8 cellular contexts compared by ENCODE assay signal in genomic region chr2:240497082-240497481, GRCh38.
A peak's percentile ranks its signal among the peaks of the same experiment; 100 is the strongest.
DNase-seq lines count a peak whose midpoint lies in the region; ATAC-seq and TF ChIP-seq lines count a peak whose summit lies in the region.
"Not testable (repeated sequence)": the region's sequence is repeated elsewhere in the genome, so short reads cannot be mapped to it uniquely, and the experiment has no call there.

No MANE protein-coding gene starts in this region.

- not testable (repeated sequence) for H3K9me3 ChIP-seq in NT2/D1 (ENCODE audit: insufficient read depth, low read length)

- DNase-seq in A172 (ENCODE audit: low spot score), result peak; percentile 25
- peak; percentile 33 for DNase-seq in EL
- not testable (repeated sequence) for DNase-seq in HFF-Myc (ENCODE audit: extremely low read depth, low read depth)
- DNase-seq in NT2/D1 (ENCODE audit: low read depth, low spot score), result peak; percentile 61
- DNase-seq in WTC11 (ENCODE audit: low spot score), result peak; percentile 41
- peak; percentile 53 for DNase-seq in ecto neural progenitor cell (ENCODE audit: low spot score)
- DNase-seq in iPS DF 19.7 (ENCODE audit: low read depth, low spot score), result peak; percentile 42
- DNase-seq in omental fat pad (ENCODE audit: low spot score), result peak; percentile 13

- not testable (repeated sequence) for H3K4me3 Mint-ChIP-seq in WTC11

- H3K4me3 ChIP-seq in HFF-Myc (replicated peaks; ENCODE audit: low read depth, low read length); NT2/D1 (ENCODE audit: insufficient read length, low read depth): not testable (repeated sequence)

- peak; percentile 81 for ATAC-seq in WTC11
- ATAC-seq in omental fat pad (ENCODE audit: low FRiP score), result not testable (repeated sequence)

- not testable (repeated sequence) for H3K4me1 Mint-ChIP-seq in WTC11

- not testable (repeated sequence) for H3K9ac ChIP-seq in NT2/D1 (ENCODE audit: insufficient read length, low read depth)

- POLR2A ChIA-PET in WTC11 (lab: Charles Lee), result not testable (repeated sequence)

- peaks cover 38% of the 10 kb centered on the region for H3K9me3 Mint-ChIP-seq in WTC11

- H3K36me3 Mint-ChIP-seq in WTC11, result peaks cover 22% of the 10 kb centered on the region

- H3K27me3 ChIP-seq in NT2/D1 (ENCODE audit: insufficient read depth, insufficient read length), result not testable (repeated sequence)

- not testable (repeated sequence) for H3K4me1 ChIP-seq in NT2/D1 (ENCODE audit: insufficient read depth, insufficient read length)

- TF ChIP-seq CTCF in HFF-Myc (IDR thresholded peaks at IDR 0.05; ENCODE audit: low read depth, low read length, missing control alignments) (peak; percentile 34), WTC11 (IDR thresholded peaks at IDR 0.05) (0 out of 2 replicates have a peak, but pooled peaks have one; percentile 19)
- not testable (repeated sequence) for TF ChIP-seq CTCF in omental fat pad (IDR thresholded peaks at IDR 0.05)

- peaks cover 18% of the 10 kb centered on the region for H3K27me3 Mint-ChIP-seq in WTC11 (ENCODE audit: low read depth)

- CTCF ChIA-PET in WTC11 (lab: Charles Lee), result interaction anchor here (0.6 to 2.6 kb wide), 25 partner anchors 8 to 364 kb away, joined by 3 to 21 read pairs (median 4); no protein-coding TSS in a partner anchor

- H3K27ac Mint-ChIP-seq in WTC11, result not testable (repeated sequence)

- peaks cover 54% of the 10 kb centered on the region for H3K36me3 ChIP-seq in NT2/D1 (ENCODE audit: insufficient read depth, insufficient read length, low read length)
